Comparison of ENCODE assay signal across 22 cellular contexts in genomic region chr5:179833056-179833708, GRCh38. TPM values are rescaled to one million over a fixed set of nuclear protein-coding genes. Genes with fewer than 3 reads are reported as not detected.
A peak's percentile ranks its signal among the peaks of the same experiment; 100 is the strongest.
DNase-seq lines count a peak whose midpoint lies in the region; ATAC-seq and TF ChIP-seq lines count a peak whose summit lies in the region.
"Had no signal": no experiment of that assay in that cellular context is flagged by ENCODE, and none has a peak within 500 bp of the region (broad histone marks: within the 10 kb centered on the region; RNA-seq: fewer than 3 reads in every experiment).

No MANE protein-coding gene starts in this region.

- H3K27me3 Mint-ChIP-seq in activated CD4-positive, alpha-beta T cell treated with anti-CD3 and anti-CD28 coated beads for 36 hours, result no peaks in the 10 kb centered on the region
- H3K27me3 Mint-ChIP-seq in central memory CD8-positive, alpha-beta T cell, result no peaks in the 10 kb centered on the region
- H3K27me3 Mint-ChIP-seq: activated naive CD8-positive, alpha-beta T cell treated with anti-CD3 and anti-CD28 coated beads, Interleukin-2, amount 10 ng/mL, durations not matched to agents 7 days and 5 days had no signal

- no peak overlapping the region for H2AFZ ChIP-seq in neural cell (ENCODE audit: low read depth, low read length)
- H2AFZ ChIP-seq: PC-9 had no signal

- no peak for DNase-seq in activated CD4-positive, alpha-beta T cell treated with anti-CD3 and anti-CD28 coated beads for 36 hours
- no peak for DNase-seq in activated CD4-positive, alpha-beta T cell treated with anti-CD3 and anti-CD28 coated beads, Interleukin-2, amount 50 U/mL, for 4 hours
- peak; percentile 33 for DNase-seq in H7
- no peak for DNase-seq in central memory CD8-positive, alpha-beta T cell (ENCODE audit: low spot score in 2 of 2)
- DNase-seq in midbrain (lab: John Stamatoyannopoulos, UW), result no peak
- DNase-seq in NCI-H774 (lab: John Stamatoyannopoulos, UW), result no peak
- DNase-seq in dedifferentiated amniotic fluid mesenchymal stem cell (ENCODE audit: extremely low spot score), result no peak
- DNase-seq: 8988T; activated naive CD8-positive, alpha-beta T cell treated with anti-CD3 and anti-CD28 coated beads, Interleukin-2, amount 10 ng/mL, durations not matched to agents 7 days and 5 days; brain microvascular endothelial cell; effector CD4-positive, alpha-beta T cell; GF-D8; NCI-H1436; nephron progenitor cell; PC-9; T-helper 9 cell; transverse colon had no signal

- H3K27me3 ChIP-seq in H7 (ENCODE audit: control insufficient read depth, insufficient read depth, low read length), result no peaks in the 10 kb centered on the region
- no peaks in the 10 kb centered on the region for H3K27me3 ChIP-seq in neural cell (ENCODE audit: insufficient read depth, low read depth, low read length)
- H3K27me3 ChIP-seq: brain microvascular endothelial cell, esophagus muscularis mucosa, transverse colon had no signal

- H3K9me3 ChIP-seq in neural cell (ENCODE audit: low read length), result no peaks in the 10 kb centered on the region
- H3K9me3 ChIP-seq: esophagus muscularis mucosa, transverse colon had no signal

- peaks cover 54% of the 10 kb centered on the region for H3K36me3 ChIP-seq in H7 (replicated peaks; ENCODE audit: control insufficient read depth, insufficient read depth, low read length)
- H3K36me3 ChIP-seq in neural cell (ENCODE audit: insufficient read depth, low read length), result peaks cover 10% of the 10 kb centered on the region

- no peaks in the 10 kb centered on the region for H3K9me3 Mint-ChIP-seq in activated CD4-positive, alpha-beta T cell treated with anti-CD3 and anti-CD28 coated beads for 36 hours (ENCODE audit: low read depth)
- H3K9me3 Mint-ChIP-seq in central memory CD8-positive, alpha-beta T cell, result no peaks in the 10 kb centered on the region
- H3K9me3 Mint-ChIP-seq: activated naive CD8-positive, alpha-beta T cell treated with anti-CD3 and anti-CD28 coated beads, Interleukin-2, amount 10 ng/mL, durations not matched to agents 7 days and 5 days had no signal

- peaks cover 60% of the 10 kb centered on the region for H3K36me3 Mint-ChIP-seq in activated CD4-positive, alpha-beta T cell treated with anti-CD3 and anti-CD28 coated beads for 36 hours (ENCODE audit: low read depth)
- H3K36me3 Mint-ChIP-seq in central memory CD8-positive, alpha-beta T cell (ENCODE audit: insufficient read depth), result peaks cover 73% of the 10 kb centered on the region

- H3K4me3 Mint-ChIP-seq in activated CD4-positive, alpha-beta T cell treated with anti-CD3 and anti-CD28 coated beads for 36 hours, result no peak overlapping the region
- H3K4me3 Mint-ChIP-seq in central memory CD8-positive, alpha-beta T cell, result no peak overlapping the region
- H3K4me3 Mint-ChIP-seq: activated naive CD8-positive, alpha-beta T cell treated with anti-CD3 and anti-CD28 coated beads, Interleukin-2, amount 10 ng/mL, durations not matched to agents 7 days and 5 days; nephron progenitor cell had no signal

- CTCF ChIA-PET in activated CD4-positive, alpha-beta T cell treated with anti-CD3 and anti-CD28 coated beads for 36 hours (lab: Charles Lee), result interaction anchor here (0.8 kb wide), 1 partner anchor 31 kb away, joined by 3 read pairs; no protein-coding TSS in a partner anchor

- POLR2A ChIA-PET in activated CD4-positive, alpha-beta T cell treated with anti-CD3 and anti-CD28 coated beads for 36 hours (lab: Charles Lee), result no interaction called here

- H3K4me2 ChIP-seq in neural cell (ENCODE audit: low read length), result no peak overlapping the region
- H3K4me2 ChIP-seq: PC-9 had no signal

- H3K4me3 ChIP-seq in H7 (ENCODE audit: insufficient read depth, low read depth, low read length) (no peak overlapping the region), neural cell (ENCODE audit: low read length) (no peak overlapping the region)
- H3K4me3 ChIP-seq: esophagus muscularis mucosa, lung, PC-9, transverse colon had no signal

- H3K9me2 ChIP-seq in neural cell (ENCODE audit: insufficient read depth, low read length), result no peaks in the 10 kb centered on the region

- H3K4me1 Mint-ChIP-seq in activated CD4-positive, alpha-beta T cell treated with anti-CD3 and anti-CD28 coated beads for 36 hours, result peaks cover 21% of the 10 kb centered on the region
- H3K4me1 Mint-ChIP-seq in central memory CD8-positive, alpha-beta T cell, result peaks cover 49% of the 10 kb centered on the region

- peak overlapping the region; percentile 42 for H3K27ac Mint-ChIP-seq in activated CD4-positive, alpha-beta T cell treated with anti-CD3 and anti-CD28 coated beads for 36 hours
- peak overlapping the region; percentile 62 for H3K27ac Mint-ChIP-seq in central memory CD8-positive, alpha-beta T cell (ENCODE audit: low read depth)
- H3K27ac Mint-ChIP-seq: activated naive CD8-positive, alpha-beta T cell treated with anti-CD3 and anti-CD28 coated beads, Interleukin-2, amount 10 ng/mL, durations not matched to agents 7 days and 5 days had no signal

- no peaks in the 10 kb centered on the region for H3K79me2 ChIP-seq in neural cell (replicated peaks; ENCODE audit: insufficient read depth, low read length)

- no peak overlapping the region for H3K9ac ChIP-seq in neural cell (ENCODE audit: low read length)

- no peak overlapping the region for H3K27ac ChIP-seq in neural cell (ENCODE audit: low read length)
- H3K27ac ChIP-seq: brain microvascular endothelial cell, PC-9, transverse colon had no signal

- H4K20me1 ChIP-seq in neural cell (ENCODE audit: insufficient read depth), result no peaks in the 10 kb centered on the region

- no peak for ATAC-seq in activated CD4-positive, alpha-beta T cell treated with anti-CD3 and anti-CD28 coated beads for 36 hours
- ATAC-seq in central memory CD8-positive, alpha-beta T cell (replicated peaks; ENCODE audit: extremely low read depth, poor library complexity, severe bottlenecking), result no peak
- ATAC-seq: activated CD4-positive, CD25-positive, alpha-beta regulatory T cell treated with anti-CD3 and anti-CD28 coated beads, Interleukin-2, amount 50 U/mL, for 24 hours had no signal

- TF ChIP-seq RAD21 in neural cell (conservative IDR thresholded peaks at IDR 0.05), result no peak

- no peak for TF ChIP-seq EP300 in neural cell (conservative IDR thresholded peaks at IDR 0.05; ENCODE audit: poor library complexity, severe bottlenecking)

- intact Hi-C loops in activated CD4-positive, alpha-beta T cell treated with anti-CD3 and anti-CD28 coated beads for 36 hours (cut with DNase I, micrococcal nuclease), result no loop called here

- H3F3A ChIP-seq in neural cell (ENCODE audit: insufficient read depth, low read length, poor library complexity, severe bottlenecking), result no peaks in the 10 kb centered on the region

- TF ChIP-seq CTCF in neural cell (IDR thresholded peaks at IDR 0.05; ENCODE audit: poor library complexity, severe bottlenecking), result no peak

TF ChIP-seq in neural cell, 6 proteins besides CTCF, POLR2A, EP300 and RAD21:
- TF ChIP-seq POLR2AphosphoS5 (IDR thresholded peaks at IDR 0.05) (peak; percentile 19), MXI1 (conservative IDR thresholded peaks at IDR 0.05; ENCODE audit: poor library complexity, severe bottlenecking) (no peak)
TF ChIP-seq in neural cell: peak in this region for 1.

RNA-seq across cellular contexts. Expression of gene SQSTM1, which starts 12.5 kb away (rescaled TPM):
- 10 to 100 TPM; 70.6 to 87.6 TPM for total RNA-seq in activated CD4-positive, alpha-beta T cell treated with anti-CD3 and anti-CD28 coated beads for 36 hours
- 161 and 184 TPM in 2 replicates for total RNA-seq in H7 (2014; rRNA removed; shearing (Covaris generic))
- polyA plus RNA-seq in neural cell, result 64.5 and 77.6 TPM in 2 replicates
- 66.7 and 79.6 TPM in 2 replicates for polyA minus RNA-seq in neural cell

RNA-seq across cellular contexts. Expression of gene MRNIP, which starts 25.4 kb away (rescaled TPM):
- 10 to 100 TPM; 19.4 to 19.7 TPM for total RNA-seq in activated CD4-positive, alpha-beta T cell treated with anti-CD3 and anti-CD28 coated beads for 36 hours
- 34.7 and 56.2 TPM in 2 replicates for total RNA-seq in H7 (2014; rRNA removed; shearing (Covaris generic))
- polyA plus RNA-seq in neural cell, result 121 and 155 TPM in 2 replicates
- 56.0 and 59.3 TPM in 2 replicates for polyA minus RNA-seq in neural cell

RNA-seq across cellular contexts. Expression of gene MGAT4B, which starts 26.5 kb away (rescaled TPM):
- total RNA-seq in activated CD4-positive, alpha-beta T cell treated with anti-CD3 and anti-CD28 coated beads for 36 hours, result 10 to 100 TPM; 52.4 to 62.8 TPM
- total RNA-seq in H7 (2014; rRNA removed; shearing (Covaris generic)), result 131 and 148 TPM in 2 replicates
- polyA plus RNA-seq in neural cell, result 70.6 and 83.7 TPM in 2 replicates
- polyA minus RNA-seq in neural cell, result 46.0 and 56.5 TPM in 2 replicates

RNA-seq across cellular contexts. Expression of gene LTC4S, which starts 39.4 kb away (rescaled TPM):
- total RNA-seq in activated CD4-positive, alpha-beta T cell treated with anti-CD3 and anti-CD28 coated beads for 36 hours, result under 1 TPM; 0.39 to 0.42 TPM
- total RNA-seq in H7 (2014; rRNA removed; shearing (Covaris generic)), result 0.67 and 5.1 TPM in 2 replicates
- 5.9 TPM in 1 of 2 replicates, not detected in the other for polyA plus RNA-seq in neural cell
- polyA minus RNA-seq in neural cell, result not detected in 2 replicates
- total RNA-seq: SK-MEL-5 had no signal
